9 cellular contexts compared by ENCODE assay signal in genomic region chr9:36991516-36992134, GRCh38. TPM values are rescaled to one million over a fixed set of nuclear protein-coding genes. Genes with fewer than 3 reads are reported as not detected.
DNase-seq lines count a peak whose midpoint lies in the region; ATAC-seq and TF ChIP-seq lines count a peak whose summit lies in the region.
"Had no signal": no experiment of that assay in that cellular context is flagged by ENCODE, and none has a peak within 500 bp of the region (broad histone marks: within the 10 kb centered on the region; RNA-seq: fewer than 3 reads in every experiment).

No MANE protein-coding gene starts in this region.

- peaks cover 37% of the 10 kb centered on the region for H3K27me3 ChIP-seq in AG04450 (ENCODE audit: control insufficient read depth, insufficient read depth, low read length)

- peaks cover 14% of the 10 kb centered on the region for H3K9me3 ChIP-seq in AG04450 (ENCODE audit: control insufficient read depth, insufficient read depth, low read length)

- POLR2A ChIA-PET in AG04450 (lab: Yijun Ruan, JAX) = no interaction called here
- POLR2A ChIA-PET in naive thymus-derived CD8-positive, alpha-beta T cell (lab: Charles Lee) = interaction anchor here (0.5 kb wide), 1 partner anchor 376 kb away, joined by 3 read pairs; no protein-coding TSS in a partner anchor

- TF ChIP-seq CTCF in AG04450 (IDR thresholded peaks at IDR 0.05; ENCODE audit: low read depth, low read length) (peak; percentile 49; the same call in 1 of the 2 replicates), GM12874 (IDR thresholded peaks at IDR 0.05; ENCODE audit: insufficient read depth, low read depth, low read length) (peak; percentile 84), fibroblast of pulmonary artery (IDR thresholded peaks at IDR 0.05; ENCODE audit: low read length, missing control alignments) (peak; percentile 51)

- H3K9me3 Mint-ChIP-seq in stimulated activated effector memory CD8-positive, alpha-beta T cell treated with anti-CD3 and anti-CD28 coated beads, Interleukin-12 subunit alpha, Interleukin-12 subunit beta, amount 100 ng/mL, for 72 hours = peaks cover 14% of the 10 kb centered on the region
- H3K9me3 Mint-ChIP-seq in naive thymus-derived CD8-positive, alpha-beta T cell = peaks cover 0 to 28% (median 22%) of the 10 kb centered on the region in 9 donors

- H3K4me3 ChIP-seq in AG04450 (ENCODE audit: low read depth, low read length) (no peak overlapping the region), fibroblast of pulmonary artery (replicated peaks; ENCODE audit: low read depth, low read length) (no peak overlapping the region)

- H3K36me3 Mint-ChIP-seq in stimulated activated effector memory CD8-positive, alpha-beta T cell treated with anti-CD3 and anti-CD28 coated beads, Interleukin-12 subunit alpha, Interleukin-12 subunit beta, amount 100 ng/mL, for 72 hours = no peaks in the 10 kb centered on the region
- H3K36me3 Mint-ChIP-seq in naive thymus-derived CD8-positive, alpha-beta T cell = peaks cover 7 to 18% (median 11%) of the 10 kb centered on the region in 3 donors

- no peak for ATAC-seq in stimulated activated effector memory CD8-positive, alpha-beta T cell treated with anti-CD3 and anti-CD28 coated beads, Interleukin-12 subunit alpha, Interleukin-12 subunit beta, amount 100 ng/mL, for 72 hours
- ATAC-seq in naive thymus-derived CD8-positive, alpha-beta T cell = no peak
- ATAC-seq in HG03097 (IDR thresholded peaks at IDR 0.05; ENCODE audit: low FRiP score, unreplicated experiment) = no peak
- no peak for ATAC-seq in GM19397 (IDR thresholded peaks at IDR 0.05; ENCODE audit: unreplicated experiment)

- H3K4me3 Mint-ChIP-seq in stimulated activated effector memory CD8-positive, alpha-beta T cell treated with anti-CD3 and anti-CD28 coated beads, Interleukin-12 subunit alpha, Interleukin-12 subunit beta, amount 100 ng/mL, for 72 hours = no peak overlapping the region
- H3K4me3 Mint-ChIP-seq in naive thymus-derived CD8-positive, alpha-beta T cell = no peak overlapping the region

- peaks cover 23% of the 10 kb centered on the region for H3K4me1 Mint-ChIP-seq in stimulated activated effector memory CD8-positive, alpha-beta T cell treated with anti-CD3 and anti-CD28 coated beads, Interleukin-12 subunit alpha, Interleukin-12 subunit beta, amount 100 ng/mL, for 72 hours
- peaks cover 7 to 68% (median 17%) of the 10 kb centered on the region in 4 donors for H3K4me1 Mint-ChIP-seq in naive thymus-derived CD8-positive, alpha-beta T cell

- peaks cover 27 to 89% (median 48%) of the 10 kb centered on the region in 5 donors for H3K27me3 Mint-ChIP-seq in naive thymus-derived CD8-positive, alpha-beta T cell

- H3K27ac ChIP-seq in AG04450 (ENCODE audit: low read depth, low read length) = no peak overlapping the region

- CTCF ChIA-PET in AG04450 (lab: Charles Lee) = no interaction called here

- DNase-seq in AG04450 (ENCODE audit: low read depth, low spot score) (no peak), SK-MEL-5 (ENCODE audit: low read depth, low spot score) (peak; percentile 51), fibroblast of pulmonary artery (ENCODE audit: low read depth) (peak; percentile 24)
- DNase-seq in stimulated activated effector memory CD8-positive, alpha-beta T cell treated with anti-CD3 and anti-CD28 coated beads, Interleukin-12 subunit alpha, Interleukin-12 subunit beta, amount 100 ng/mL, for 72 hours (ENCODE audit: low spot score in 2 of 2) = peak; percentile 27 to 75
- DNase-seq in naive thymus-derived CD8-positive, alpha-beta T cell = no peak

- no peak overlapping the region for H3K27ac Mint-ChIP-seq in stimulated activated effector memory CD8-positive, alpha-beta T cell treated with anti-CD3 and anti-CD28 coated beads, Interleukin-12 subunit alpha, Interleukin-12 subunit beta, amount 100 ng/mL, for 72 hours
- H3K27ac Mint-ChIP-seq in naive thymus-derived CD8-positive, alpha-beta T cell = no peak overlapping the region

- in situ Hi-C loops in SK-MEL-5 (cut with HindIII; ENCODE audit: low pct_unique_long_range_greater_than_20kb, low sequenced_read_pairs) = no loop called here

RNA-seq across cellular contexts. Expression of gene PAX5, which starts 42.4 kb away (rescaled TPM):
- polyA plus RNA-seq in AG04450 (2011; rRNA removed) = not detected in 2 replicates
- not detected in 2 replicates for polyA minus RNA-seq in AG04450 (2011; rRNA and poly(A)+ RNA removed)
- total RNA-seq in SK-MEL-5 (2014; rRNA removed; shearing (Covaris generic)) = not detected in 2 replicates
- polyA plus RNA-seq in SK-MEL-5 (2015; cell fraction: cytosol; rRNA removed) = 0.13 and 0.17 TPM in 2 replicates
- polyA plus RNA-seq in SK-MEL-5 (2015; cell fraction: nucleus; rRNA removed) = not detected in 2 replicates
- total RNA-seq in naive thymus-derived CD8-positive, alpha-beta T cell = 1 to 10 TPM; 8.5 to 8.7 TPM
- polyA plus RNA-seq in naive thymus-derived CD8-positive, alpha-beta T cell = under 1 TPM in 1 of 3 donors, not detected in 2; 0.12 TPM
- total RNA-seq: glomerular endothelial cell had no signal

Comparison
In these comparisons a context has a peak if more than half of its experiments do, and no peak if none do; other contexts are left out.
1. DNase-seq: peak in SK-MEL-5 (single experiment), fibroblast of pulmonary artery (single experiment) and stimulated activated effector memory CD8-positive, alpha-beta T cell treated with anti-CD3 and anti-CD28 coated beads, Interleukin-12 subunit alpha, Interleukin-12 subunit beta, amount 100 ng/mL, for 72 hours (2 of 2); none in AG04450 (single experiment) and naive thymus-derived CD8-positive, alpha-beta T cell (0 of 10).
2. Peak in every context shown above with its lines, with median percentiles within 50 percentile points of each other: CTCF ChIP-seq.